ENCODE assay signal across 8 cellular contexts in the genomic region with DNA sequence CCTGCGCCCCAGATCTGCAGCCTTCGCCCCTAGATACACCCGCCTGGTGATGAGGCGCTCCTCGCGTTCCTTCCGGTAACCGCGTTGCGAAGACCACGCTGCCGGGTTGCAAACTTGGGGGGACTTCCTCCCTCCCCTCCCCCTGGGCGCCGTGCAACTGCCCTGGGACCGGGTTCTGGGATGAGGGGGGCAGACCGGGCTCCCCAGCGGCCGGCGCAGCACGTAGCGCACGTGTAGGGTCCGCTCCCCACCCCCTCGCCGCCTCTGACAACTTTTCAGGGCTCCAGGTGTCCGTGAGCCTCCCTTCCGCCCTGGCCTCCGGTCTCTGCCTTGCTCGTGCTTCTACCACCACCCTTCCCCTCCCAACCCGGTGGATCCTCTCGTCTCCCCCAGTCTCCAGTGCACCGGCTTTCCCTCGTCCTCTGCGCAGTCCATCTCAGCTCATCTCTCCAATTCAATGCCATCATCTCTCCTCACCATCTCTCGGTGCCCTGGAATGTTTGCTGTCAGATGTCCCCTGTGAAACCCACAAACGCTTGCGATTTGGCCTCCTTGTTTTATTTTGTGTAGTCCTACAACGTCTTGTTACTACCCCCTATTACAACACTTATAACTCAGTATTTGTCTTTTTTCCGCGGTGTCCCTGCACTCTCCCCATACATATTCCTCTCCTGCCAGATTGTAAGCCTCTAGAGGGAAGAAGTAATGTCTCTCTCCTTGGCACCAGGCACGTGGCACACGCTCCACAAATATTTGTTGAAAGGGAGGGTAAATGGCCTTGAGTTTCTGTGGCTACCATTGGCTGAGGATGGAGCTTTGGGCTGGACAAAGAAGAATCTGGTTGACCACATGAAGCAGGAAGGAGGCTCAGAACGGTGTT. TPM values are rescaled to one million over a fixed set of nuclear protein-coding genes. Genes with fewer than 3 reads are reported as not detected.
DNase-seq lines count a peak whose midpoint lies in the region; ATAC-seq, FAIRE-seq and TF ChIP-seq lines count a peak whose summit lies in the region.

No MANE protein-coding gene starts in this region.

- peak overlapping the region; percentile 90 for H3K4me3 Mint-ChIP-seq in CD4-positive, alpha-beta T cell

- H3K36me3 ChIP-seq in NT2/D1 (ENCODE audit: insufficient read depth, insufficient read length, low read length) (no peaks in the 10 kb centered on the region), GM12878 (ENCODE audit: control insufficient read depth in 2 of 2, insufficient read depth in 2 of 2, low read length in 1 of 2) (no peaks in the 10 kb centered on the region)

- H3K4me2 ChIP-seq in GM12878 (ENCODE audit: control insufficient read depth, insufficient read depth), result peak overlapping the region; percentile 79

- POLR2A ChIA-PET in CD4-positive, alpha-beta T cell (lab: Charles Lee), result interaction anchor here (1.0 to 1.9 kb wide), 3 partner anchors 24 to 196 kb away, joined by 3 to 8 read pairs (median 6); partner anchors contain the start of genes RABIF and TMEM183A
- POLR2A ChIA-PET in GM12878 (lab: Charles Lee), result interaction anchor here (0.9 to 1.3 kb wide), 2 partner anchors 9 to 11 kb away, joined by 3 to 6 read pairs; no protein-coding TSS in a partner anchor

- H3K27ac ChIP-seq in CD4-positive, alpha-beta T cell (ENCODE audit: low read depth, low read length), result no peak overlapping the region
- no peak overlapping the region for H3K27ac ChIP-seq in GM12878 (ENCODE audit: control insufficient read depth, insufficient read depth)

- no peak for TF ChIP-seq POLR2A in GM12878 (IDR thresholded peaks at IDR 0.05; ENCODE audit: low read depth, low read length)

- DNase-seq in CD4-positive, alpha-beta T cell, result peak in 4 of 10 experiments; percentile 8 to 12 (median 9)
- DNase-seq in NT2/D1 (ENCODE audit: low read depth, low spot score) (no peak), GM12878 (ENCODE audit: low read depth, low spot score) (no peak), iris pigment epithelial cell (ENCODE audit: low read depth) (peak; percentile 17), NCI-H774 (lab: John Stamatoyannopoulos, UW) (no peak), superior temporal gyrus (ENCODE audit: extremely low spot score) (no peak)
- DNase-seq in stimulated activated CD8-positive, alpha-beta memory T cell treated with anti-CD3 and anti-CD28 coated beads, Interleukin-4, amount 100 ng/mL, for 48 hours, result peak; percentile 54

- SMC1A ChIA-PET in GM12878 (lab: Charles Lee; ENCODE audit: uncharacterized antibody, unreplicated experiment), result interaction anchor here (1.0 to 1.9 kb wide), 4 partner anchors 10 to 61 kb away, joined by 3 to 6 read pairs (median 4); no protein-coding TSS in a partner anchor

- TF ChIP-seq RAD21 in GM12878 (IDR thresholded peaks at IDR 0.05; ENCODE audit: insufficient read depth, low read depth, low read length), result no peak

- peaks cover 10% of the 10 kb centered on the region for H3K4me1 ChIP-seq in NT2/D1 (ENCODE audit: insufficient read depth, insufficient read length)
- peaks cover 3% of the 10 kb centered on the region; the same call in 1 of the 2 replicates for H3K4me1 ChIP-seq in GM12878 (ENCODE audit: control insufficient read depth, insufficient read depth, low read length)

- no peaks in the 10 kb centered on the region for H3K27me3 Mint-ChIP-seq in CD4-positive, alpha-beta T cell

- H3K9ac ChIP-seq in NT2/D1 (ENCODE audit: insufficient read length, low read depth) (peak overlapping the region; percentile 89), GM12878 (ENCODE audit: control insufficient read depth, insufficient read depth, low read length) (peak overlapping the region; percentile 56)

- intact Hi-C loops in CD4-positive, alpha-beta T cell (cut with DNase I, micrococcal nuclease), result loop anchor here (2.0 to 10.0 kb wide), 6 partner anchors 76 to 467 kb away; partner anchors contain the start of genes RABIF (in 2 of the 2), CYB5R1 (in 1 of the 2), KLHL12 (in 1 of the 2) and PPP1R12B (in 1 of the 2)
- intact Hi-C loops in GM12878 (cut with micrococcal nuclease; ENCODE audit: unreplicated experiment), result no loop called here

- H4K20me1 ChIP-seq in GM12878 (ENCODE audit: control insufficient read depth, insufficient read depth), result no peaks in the 10 kb centered on the region

- CTCF ChIA-PET in CD4-positive, alpha-beta T cell (lab: Charles Lee), result interaction anchor here (1.7 kb wide), 1 partner anchor 77 kb away, joined by 4 read pairs; the partner anchor contains the start of gene RABIF
- CTCF ChIA-PET in GM12878 (lab: Yijun Ruan, JAX), result interaction anchor here (0.6 to 1.3 kb wide), 3 partner anchors 28 to 1281 kb away, joined by 3 read pairs; no protein-coding TSS in a partner anchor

- in situ Hi-C loops in GM12878 (cut with MboI), result no loop called here

- H3K4me3 ChIP-seq in NT2/D1 (ENCODE audit: insufficient read length, low read depth) (peak overlapping the region; percentile 87), GM12878 (peak overlapping the region; percentile 81)

- no TSS peak for BruUV-seq in GM12878 (replicated peaks; lab: Mats Ljungman, UMichigan)

- peak overlapping the region; percentile 88 for H2AFZ ChIP-seq in GM12878 (ENCODE audit: control insufficient read depth, low read depth, low read length)

- H3K36me3 Mint-ChIP-seq in CD4-positive, alpha-beta T cell (ENCODE audit: low read depth), result peaks cover 13% of the 10 kb centered on the region

- TF ChIP-seq CTCF in CD4-positive, alpha-beta T cell (IDR thresholded peaks at IDR 0.05), result no peak
- TF ChIP-seq CTCF in GM12878 (IDR thresholded peaks at IDR 0.05 in 2 of 3, conservative IDR thresholded peaks at IDR 0.05 in 1 of 3; ENCODE audit: control insufficient read depth in 2 of 3, extremely low read depth in 1 of 3, insufficient read depth in 1 of 3, low read depth in 3 of 3, low read length in 3 of 3), result no peak

- no peaks in the 10 kb centered on the region for H3K9me3 ChIP-seq in CD4-positive, alpha-beta T cell (ENCODE audit: control insufficient read depth, low read length)
- H3K9me3 ChIP-seq in NT2/D1 (ENCODE audit: insufficient read depth, low read length) (no peaks in the 10 kb centered on the region), GM12878 (replicated peaks; ENCODE audit: control insufficient read depth, insufficient read depth, low read length) (no peaks in the 10 kb centered on the region)

- peak overlapping the region; percentile 80 for H3K27ac Mint-ChIP-seq in CD4-positive, alpha-beta T cell

- no peak for TF ChIP-seq EP300 in GM12878 (IDR thresholded peaks at IDR 0.05; ENCODE audit: borderline replicate concordance in 1 of 2, control insufficient read depth in 1 of 2, low read depth in 2 of 2, low read length in 2 of 2)

- peak; percentile 54 for FAIRE-seq in GM12878 (lab: Jason Lieb, UNC)

- no peaks in the 10 kb centered on the region for H3K9me3 Mint-ChIP-seq in CD4-positive, alpha-beta T cell

- ATAC-seq in CD4-positive, alpha-beta T cell (ENCODE audit: poor library complexity), result peak; percentile 5
- peak; percentile 28 for ATAC-seq in GM21447 (IDR thresholded peaks at IDR 0.05; ENCODE audit: unreplicated experiment)
- ATAC-seq in GM12878, result peak; percentile 6

- WGBS in GM12878 (ENCODE audit: insufficient coverage, insufficient replicate concordance, low lambda C conversion rate, missing lambda C conversion rate), result 12% methylated on average over 43 of the region's 43 CpGs

- H3K4me1 Mint-ChIP-seq in CD4-positive, alpha-beta T cell (ENCODE audit: low read depth), result peaks cover 30% of the 10 kb centered on the region

- no peaks in the 10 kb centered on the region for H3K27me3 ChIP-seq in CD4-positive, alpha-beta T cell (ENCODE audit: control insufficient read depth, insufficient read depth, low read length)
- H3K27me3 ChIP-seq in NT2/D1 (ENCODE audit: insufficient read depth, insufficient read length), result peaks cover 43% of the 10 kb centered on the region
- H3K27me3 ChIP-seq in GM12878 (replicated peaks in 1 of 2; ENCODE audit: control insufficient read depth in 2 of 2, insufficient read depth in 2 of 2, low read length in 1 of 2), result no peaks in the 10 kb centered on the region; a peak in 3 of 4 replicates

- H3K79me2 ChIP-seq in GM12878 (ENCODE audit: control insufficient read depth, insufficient read depth, low read length), result peaks cover 5% of the 10 kb centered on the region

- RAD21 ChIA-PET in GM12878 (lab: Charles Lee; ENCODE audit: unreplicated experiment), result no interaction called here

RNA-seq across cellular contexts. Expression of gene PCAT6, which starts 0.8 kb away (rescaled TPM):
- total RNA-seq in CD4-positive, alpha-beta T cell, result 1 to 10 TPM in 1 of 2 experiments, under 1 TPM in 1; 0.91 to 1.3 TPM
- total RNA-seq in GM12878 (2013; cell fraction: nucleolus; rRNA removed), result 1.6 TPM in 1 of 2 replicates, not detected in the other
- not detected in 2 replicates for total RNA-seq in GM12878 (2014; rRNA removed)
- total RNA-seq in GM12878 (2014; rRNA removed; fragmentation: Illumina TruSeq; extraction: Trizol), result not detected in 2 replicates
- total RNA-seq in GM12878 (2021), result 0.62 TPM in 1 of 2 replicates, not detected in the other
- 2.2 TPM for polyA plus RNA-seq in GM12878 (2011; ENCODE audit: low read depth)
- polyA plus RNA-seq in GM12878 (2011; rRNA removed), result 0.40 and 0.72 TPM in 2 replicates
- polyA plus RNA-seq in GM12878 (2011; cell fraction: cytosol; rRNA removed), result 1.8 and 2.5 TPM in 2 replicates
- polyA plus RNA-seq in GM12878 (2011; cell fraction: nucleus; rRNA removed), result 2.5 and 3.7 TPM in 2 replicates
- 2.5 and 4.7 TPM in 2 replicates for polyA plus RNA-seq in GM12878 (2012)
- polyA plus RNA-seq in GM12878 (2014; fragmentation: Illumina TruSeq; extraction: Trizol), result not detected in 2 replicates
- under 1 TPM in 1 of 2 experiments, not detected in 1; 0.16 TPM for polyA plus RNA-seq in GM12878 (2014; fragmentation: Nextera tagmentation; extraction: Ambion mirVana)
- 0.44 and 0.83 TPM in 2 replicates for polyA plus RNA-seq in GM12878 (2014; rRNA removed)
- under 1 TPM; 0.33 to 0.34 TPM for polyA plus RNA-seq in GM12878 (2016; fragmentation: Nextera tagmentation; extraction: Ambion mirVana)
- 0.82 and 2.4 TPM in 2 replicates for polyA minus RNA-seq in GM12878 (2011; rRNA and poly(A)+ RNA removed)
- not detected in 2 replicates for polyA minus RNA-seq in GM12878 (2011; cell fraction: cytosol; rRNA and poly(A)+ RNA removed)
- polyA minus RNA-seq in GM12878 (2011; cell fraction: nucleus; rRNA and poly(A)+ RNA removed), result 2.9 and 5.6 TPM in 2 replicates

RNA-seq across cellular contexts. Expression of gene KDM5B, which starts 3.3 kb away (rescaled TPM):
- 10 to 100 TPM; 74.7 to 84.7 TPM for total RNA-seq in CD4-positive, alpha-beta T cell
- 307 and 313 TPM in 2 replicates for total RNA-seq in GM12878 (2013; cell fraction: nucleolus; rRNA removed)
- 8.4 and 11.2 TPM in 2 replicates for total RNA-seq in GM12878 (2014; rRNA removed)
- 8.2 and 10.4 TPM in 2 replicates for total RNA-seq in GM12878 (2014; rRNA removed; fragmentation: Illumina TruSeq; extraction: Trizol)
- 9.5 and 12.7 TPM in 2 replicates for total RNA-seq in GM12878 (2021)
- 9.6 TPM for polyA plus RNA-seq in GM12878 (2011; ENCODE audit: low read depth)
- 26.6 and 29.9 TPM in 2 replicates for polyA plus RNA-seq in GM12878 (2011; rRNA removed)
- polyA plus RNA-seq in GM12878 (2011; cell fraction: cytosol; rRNA removed), result 14.7 and 19.9 TPM in 2 replicates
- polyA plus RNA-seq in GM12878 (2011; cell fraction: nucleus; rRNA removed), result 40.3 and 50.7 TPM in 2 replicates
- 11.0 and 13.6 TPM in 2 replicates for polyA plus RNA-seq in GM12878 (2012)
- 6.6 and 10.1 TPM in 2 replicates for polyA plus RNA-seq in GM12878 (2014; fragmentation: Illumina TruSeq; extraction: Trizol)
- polyA plus RNA-seq in GM12878 (2014; fragmentation: Nextera tagmentation; extraction: Ambion mirVana), result 1 to 10 TPM; 1.7 to 2.1 TPM
- 4.9 and 6.9 TPM in 2 replicates for polyA plus RNA-seq in GM12878 (2014; rRNA removed)
- 10 to 100 TPM in 1 of 2 experiments, 1 to 10 TPM in 1; 8.0 to 11.3 TPM for polyA plus RNA-seq in GM12878 (2016; fragmentation: Nextera tagmentation; extraction: Ambion mirVana)
- 76.3 and 95.0 TPM in 2 replicates for polyA minus RNA-seq in GM12878 (2011; rRNA and poly(A)+ RNA removed)
- polyA minus RNA-seq in GM12878 (2011; cell fraction: cytosol; rRNA and poly(A)+ RNA removed), result 17.8 and 19.9 TPM in 2 replicates
- 65.3 and 89.3 TPM in 2 replicates for polyA minus RNA-seq in GM12878 (2011; cell fraction: nucleus; rRNA and poly(A)+ RNA removed)

Comparison
In these comparisons a context has a peak if more than half of its experiments do, and no peak if none do; other contexts are left out.
1. DNase-seq: peak in iris pigment epithelial cell (single experiment) and stimulated activated CD8-positive, alpha-beta memory T cell treated with anti-CD3 and anti-CD28 coated beads, Interleukin-4, amount 100 ng/mL, for 48 hours (single experiment); none in NT2/D1 (single experiment), GM12878 (single experiment), NCI-H774 (single experiment) and superior temporal gyrus (single experiment).
2. Peak in every context shown above with its lines, with median percentiles within 50 percentile points of each other: ATAC-seq.